Comparison of ENCODE assay signal across 1 cellular context in genomic region chr17:17206149-17206912, GRCh38.
TF ChIP-seq lines count a peak whose summit lies in the region.

A gene with protein sequence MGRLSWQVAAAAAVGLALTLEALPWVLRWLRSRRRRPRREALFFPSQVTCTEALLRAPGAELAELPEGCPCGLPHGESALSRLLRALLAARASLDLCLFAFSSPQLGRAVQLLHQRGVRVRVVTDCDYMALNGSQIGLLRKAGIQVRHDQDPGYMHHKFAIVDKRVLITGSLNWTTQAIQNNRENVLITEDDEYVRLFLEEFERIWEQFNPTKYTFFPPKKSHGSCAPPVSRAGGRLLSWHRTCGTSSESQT (minus strand): TSS chr17:17206333. CDS start chr17:17206286, 47 bp downstream.

TF ChIP-seq in HepG2, 621 proteins besides CTCF, POLR2A, EP300 and RAD21 (continued from another document and continues in another):
- TF ChIP-seq, protein P1, sequence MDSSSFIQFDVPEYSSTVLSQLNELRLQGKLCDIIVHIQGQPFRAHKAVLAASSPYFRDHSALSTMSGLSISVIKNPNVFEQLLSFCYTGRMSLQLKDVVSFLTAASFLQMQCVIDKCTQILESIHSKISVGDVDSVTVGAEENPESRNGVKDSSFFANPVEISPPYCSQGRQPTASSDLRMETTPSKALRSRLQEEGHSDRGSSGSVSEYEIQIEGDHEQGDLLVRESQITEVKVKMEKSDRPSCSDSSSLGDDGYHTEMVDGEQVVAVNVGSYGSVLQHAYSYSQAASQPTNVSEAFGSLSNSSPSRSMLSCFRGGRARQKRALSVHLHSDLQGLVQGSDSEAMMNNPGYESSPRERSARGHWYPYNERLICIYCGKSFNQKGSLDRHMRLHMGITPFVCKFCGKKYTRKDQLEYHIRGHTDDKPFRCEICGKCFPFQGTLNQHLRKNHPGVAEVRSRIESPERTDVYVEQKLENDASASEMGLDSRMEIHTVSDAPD (CRISPR knock-in tag; IDR thresholded peaks at IDR 0.05) = peak; percentile 84; the same call in 1 of the 2 replicates
- 0 out of 2 replicates have a peak, but pooled peaks have one; percentile 12 for TF ChIP-seq HMGXB3 (CRISPR knock-in tag; IDR thresholded peaks at IDR 0.05; ENCODE audit: borderline replicate concordance)
- no peak for TF ChIP-seq DDIT3 (CRISPR knock-in tag; IDR thresholded peaks at IDR 0.05)
- TF ChIP-seq ZBTB1 (CRISPR knock-in tag; IDR thresholded peaks at IDR 0.05; ENCODE audit: borderline replicate concordance) = 0 out of 2 replicates have a peak, but pooled peaks have one; percentile 33
- 0 out of 2 replicates have a peak, but pooled peaks have one; percentile 8 for TF ChIP-seq DPF2 (CRISPR knock-in tag; IDR thresholded peaks at IDR 0.05; ENCODE audit: borderline replicate concordance, low read depth)
- TF ChIP-seq, protein P2, sequence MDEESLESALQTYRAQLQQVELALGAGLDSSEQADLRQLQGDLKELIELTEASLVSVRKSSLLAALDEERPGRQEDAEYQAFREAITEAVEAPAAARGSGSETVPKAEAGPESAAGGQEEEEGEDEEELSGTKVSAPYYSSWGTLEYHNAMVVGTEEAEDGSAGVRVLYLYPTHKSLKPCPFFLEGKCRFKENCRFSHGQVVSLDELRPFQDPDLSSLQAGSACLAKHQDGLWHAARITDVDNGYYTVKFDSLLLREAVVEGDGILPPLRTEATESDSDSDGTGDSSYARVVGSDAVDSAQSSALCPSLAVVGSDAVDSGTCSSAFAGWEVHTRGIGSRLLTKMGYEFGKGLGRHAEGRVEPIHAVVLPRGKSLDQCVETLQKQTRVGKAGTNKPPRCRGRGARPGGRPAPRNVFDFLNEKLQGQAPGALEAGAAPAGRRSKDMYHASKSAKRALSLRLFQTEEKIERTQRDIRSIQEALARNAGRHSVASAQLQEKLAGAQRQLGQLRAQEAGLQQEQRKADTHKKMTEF (CRISPR knock-in tag; IDR thresholded peaks at IDR 0.05) = peak; percentile 58; the same call in 1 of the 2 replicates
- TF ChIP-seq MTA1 (CRISPR knock-in tag; IDR thresholded peaks at IDR 0.05; ENCODE audit: borderline replicate concordance) = peak; percentile 94; the same call in 1 of the 2 replicates
- peak; percentile 96 for TF ChIP-seq POGK (CRISPR knock-in tag; conservative IDR thresholded peaks at IDR 0.05)
- peak; percentile 99 for TF ChIP-seq NPAS2 (CRISPR knock-in tag; IDR thresholded peaks at IDR 0.05; ENCODE audit: borderline replicate concordance)
- TF ChIP-seq, protein P3, sequence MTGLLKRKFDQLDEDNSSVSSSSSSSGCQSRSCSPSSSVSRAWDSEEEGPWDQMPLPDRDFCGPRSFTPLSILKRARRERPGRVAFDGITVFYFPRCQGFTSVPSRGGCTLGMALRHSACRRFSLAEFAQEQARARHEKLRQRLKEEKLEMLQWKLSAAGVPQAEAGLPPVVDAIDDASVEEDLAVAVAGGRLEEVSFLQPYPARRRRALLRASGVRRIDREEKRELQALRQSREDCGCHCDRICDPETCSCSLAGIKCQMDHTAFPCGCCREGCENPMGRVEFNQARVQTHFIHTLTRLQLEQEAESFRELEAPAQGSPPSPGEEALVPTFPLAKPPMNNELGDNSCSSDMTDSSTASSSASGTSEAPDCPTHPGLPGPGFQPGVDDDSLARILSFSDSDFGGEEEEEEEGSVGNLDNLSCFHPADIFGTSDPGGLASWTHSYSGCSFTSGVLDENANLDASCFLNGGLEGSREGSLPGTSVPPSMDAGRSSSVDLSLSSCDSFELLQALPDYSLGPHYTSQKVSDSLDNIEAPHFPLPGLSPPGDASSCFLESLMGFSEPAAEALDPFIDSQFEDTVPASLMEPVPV (CRISPR knock-in tag; IDR thresholded peaks at IDR 0.05) = peak; percentile 57; the same call in 1 of the 2 replicates
- no peak for TF ChIP-seq MZF1 (CRISPR knock-in tag; IDR thresholded peaks at IDR 0.05; ENCODE audit: borderline replicate concordance)
- TF ChIP-seq ZZZ3 (CRISPR knock-in tag; IDR thresholded peaks at IDR 0.05; ENCODE audit: borderline replicate concordance) = 0 out of 2 replicates have a peak, but pooled peaks have one; percentile 76
- peak; percentile 75; the same call in 1 of the 2 replicates for TF ChIP-seq KDM3A (CRISPR knock-in tag; IDR thresholded peaks at IDR 0.05; ENCODE audit: low read depth)
- no peak; the same call in 1 of the 2 replicates for TF ChIP-seq RFXAP (CRISPR knock-in tag; IDR thresholded peaks at IDR 0.05; ENCODE audit: borderline replicate concordance)
- TF ChIP-seq ZNF761 (CRISPR knock-in tag; conservative IDR thresholded peaks at IDR 0.05) = peak; percentile 98
- TF ChIP-seq PBX2 (CRISPR knock-in tag; IDR thresholded peaks at IDR 0.05) = no peak
- TF ChIP-seq ZNF274 (CRISPR knock-in tag; IDR thresholded peaks at IDR 0.05) = peak; percentile 99
- no peak for TF ChIP-seq NFE2L1 (CRISPR knock-in tag; IDR thresholded peaks at IDR 0.05; ENCODE audit: borderline replicate concordance)
- TF ChIP-seq, protein P4, sequence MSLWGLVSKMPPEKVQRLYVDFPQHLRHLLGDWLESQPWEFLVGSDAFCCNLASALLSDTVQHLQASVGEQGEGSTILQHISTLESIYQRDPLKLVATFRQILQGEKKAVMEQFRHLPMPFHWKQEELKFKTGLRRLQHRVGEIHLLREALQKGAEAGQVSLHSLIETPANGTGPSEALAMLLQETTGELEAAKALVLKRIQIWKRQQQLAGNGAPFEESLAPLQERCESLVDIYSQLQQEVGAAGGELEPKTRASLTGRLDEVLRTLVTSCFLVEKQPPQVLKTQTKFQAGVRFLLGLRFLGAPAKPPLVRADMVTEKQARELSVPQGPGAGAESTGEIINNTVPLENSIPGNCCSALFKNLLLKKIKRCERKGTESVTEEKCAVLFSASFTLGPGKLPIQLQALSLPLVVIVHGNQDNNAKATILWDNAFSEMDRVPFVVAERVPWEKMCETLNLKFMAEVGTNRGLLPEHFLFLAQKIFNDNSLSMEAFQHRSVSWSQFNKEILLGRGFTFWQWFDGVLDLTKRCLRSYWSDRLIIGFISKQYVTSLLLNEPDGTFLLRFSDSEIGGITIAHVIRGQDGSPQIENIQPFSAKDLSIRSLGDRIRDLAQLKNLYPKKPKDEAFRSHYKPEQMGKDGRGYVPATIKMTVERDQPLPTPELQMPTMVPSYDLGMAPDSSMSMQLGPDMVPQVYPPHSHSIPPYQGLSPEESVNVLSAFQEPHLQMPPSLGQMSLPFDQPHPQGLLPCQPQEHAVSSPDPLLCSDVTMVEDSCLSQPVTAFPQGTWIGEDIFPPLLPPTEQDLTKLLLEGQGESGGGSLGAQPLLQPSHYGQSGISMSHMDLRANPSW (CRISPR knock-in tag; IDR thresholded peaks at IDR 0.05; ENCODE audit: borderline replicate concordance) = no peak; the same call in 1 of the 2 replicates
- no peak for TF ChIP-seq ZNF205 (CRISPR knock-in tag; IDR thresholded peaks at IDR 0.05)
- TF ChIP-seq JDP2 (CRISPR knock-in tag; IDR thresholded peaks at IDR 0.05; ENCODE audit: borderline replicate concordance) = peak; percentile 79; the same call in 1 of the 2 replicates
- TF ChIP-seq ZNF44 (CRISPR knock-in tag; IDR thresholded peaks at IDR 0.05) = peak; percentile 93; the same call in 1 of the 2 replicates
- TF ChIP-seq ATF1 (CRISPR knock-in tag; IDR thresholded peaks at IDR 0.05) = no peak
- no peak for TF ChIP-seq SOX6 (IDR thresholded peaks at IDR 0.05)
- TF ChIP-seq SOX6 (CRISPR knock-in tag; IDR thresholded peaks at IDR 0.05) = peak; percentile 66
- TF ChIP-seq ZNF567 (CRISPR knock-in tag; IDR thresholded peaks at IDR 0.05; ENCODE audit: borderline replicate concordance) = no peak
- TF ChIP-seq ZFP1 (CRISPR knock-in tag; IDR thresholded peaks at IDR 0.05) = no peak
- peak; percentile 74; the same call in 1 of the 2 replicates for TF ChIP-seq RXRA (CRISPR knock-in tag; IDR thresholded peaks at IDR 0.05)
- peak; percentile 63; the same call in 1 of the 2 replicates for TF ChIP-seq ERF (CRISPR knock-in tag; IDR thresholded peaks at IDR 0.05)
- no peak for TF ChIP-seq CHD2 (IDR thresholded peaks at IDR 0.05; ENCODE audit: low read depth, low read length)
- TF ChIP-seq, protein P5, sequence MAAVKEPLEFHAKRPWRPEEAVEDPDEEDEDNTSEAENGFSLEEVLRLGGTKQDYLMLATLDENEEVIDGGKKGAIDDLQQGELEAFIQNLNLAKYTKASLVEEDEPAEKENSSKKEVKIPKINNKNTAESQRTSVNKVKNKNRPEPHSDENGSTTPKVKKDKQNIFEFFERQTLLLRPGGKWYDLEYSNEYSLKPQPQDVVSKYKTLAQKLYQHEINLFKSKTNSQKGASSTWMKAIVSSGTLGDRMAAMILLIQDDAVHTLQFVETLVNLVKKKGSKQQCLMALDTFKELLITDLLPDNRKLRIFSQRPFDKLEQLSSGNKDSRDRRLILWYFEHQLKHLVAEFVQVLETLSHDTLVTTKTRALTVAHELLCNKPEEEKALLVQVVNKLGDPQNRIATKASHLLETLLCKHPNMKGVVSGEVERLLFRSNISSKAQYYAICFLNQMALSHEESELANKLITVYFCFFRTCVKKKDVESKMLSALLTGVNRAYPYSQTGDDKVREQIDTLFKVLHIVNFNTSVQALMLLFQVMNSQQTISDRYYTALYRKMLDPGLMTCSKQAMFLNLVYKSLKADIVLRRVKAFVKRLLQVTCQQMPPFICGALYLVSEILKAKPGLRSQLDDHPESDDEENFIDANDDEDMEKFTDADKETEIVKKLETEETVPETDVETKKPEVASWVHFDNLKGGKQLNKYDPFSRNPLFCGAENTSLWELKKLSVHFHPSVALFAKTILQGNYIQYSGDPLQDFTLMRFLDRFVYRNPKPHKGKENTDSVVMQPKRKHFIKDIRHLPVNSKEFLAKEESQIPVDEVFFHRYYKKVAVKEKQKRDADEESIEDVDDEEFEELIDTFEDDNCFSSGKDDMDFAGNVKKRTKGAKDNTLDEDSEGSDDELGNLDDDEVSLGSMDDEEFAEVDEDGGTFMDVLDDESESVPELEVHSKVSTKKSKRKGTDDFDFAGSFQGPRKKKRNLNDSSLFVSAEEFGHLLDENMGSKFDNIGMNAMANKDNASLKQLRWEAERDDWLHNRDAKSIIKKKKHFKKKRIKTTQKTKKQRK (IDR thresholded peaks at IDR 0.05; ENCODE audit: low read length) = no peak
- no peak for TF ChIP-seq GTF2F1 (IDR thresholded peaks at IDR 0.05; ENCODE audit: low read length)
- TF ChIP-seq ZNF788 (CRISPR knock-in tag; IDR thresholded peaks at IDR 0.05; ENCODE audit: borderline replicate concordance) = peak; percentile 98
- no peak; the same call in 1 of the 2 replicates for TF ChIP-seq CBX5 (CRISPR knock-in tag; IDR thresholded peaks at IDR 0.05; ENCODE audit: borderline replicate concordance)
- TF ChIP-seq IRF2 (CRISPR knock-in tag; IDR thresholded peaks at IDR 0.05) = no peak
- TF ChIP-seq ZNF75D (CRISPR knock-in tag; IDR thresholded peaks at IDR 0.05; ENCODE audit: borderline replicate concordance) = no peak
- no peak for TF ChIP-seq ZNF335 (CRISPR knock-in tag; IDR thresholded peaks at IDR 0.05)
- TF ChIP-seq ZNF556 (CRISPR knock-in tag; IDR thresholded peaks at IDR 0.05; ENCODE audit: borderline replicate concordance) = peak; percentile 37; the same call in 1 of the 2 replicates
- peak; percentile 97; the same call in 1 of the 2 replicates for TF ChIP-seq KLF12 (CRISPR knock-in tag; IDR thresholded peaks at IDR 0.05; ENCODE audit: borderline replicate concordance)
- no peak for TF ChIP-seq HNF4A (CRISPR knock-in tag; IDR thresholded peaks at IDR 0.05)
